8 cellular contexts compared by ENCODE assay signal in genomic region chr19:58346961-58347929, GRCh38. TPM values are rescaled to one million over a fixed set of nuclear protein-coding genes. Genes with fewer than 3 reads are reported as not detected.
DNase-seq lines count a peak whose midpoint lies in the region; ATAC-seq and TF ChIP-seq lines count a peak whose summit lies in the region.

No MANE protein-coding gene starts in this region.

- peak overlapping the region; percentile 95 for H3K4me3 Mint-ChIP-seq in activated CD8-positive, alpha-beta T cell treated with anti-CD3 and anti-CD28 coated beads, Interleukin-2, amount 10 ng/mL, durations not matched to agents 7 days and 5 days
- H3K4me3 Mint-ChIP-seq in effector memory CD8-positive, alpha-beta T cell = peak overlapping the region; percentile 90
- peak overlapping the region; percentile 90 for H3K4me3 Mint-ChIP-seq in mesothelial cell of epicardium

- H3K27me3 Mint-ChIP-seq in activated CD8-positive, alpha-beta T cell treated with anti-CD3 and anti-CD28 coated beads, Interleukin-2, amount 10 ng/mL, durations not matched to agents 7 days and 5 days (ENCODE audit: low read depth) = no peaks in the 10 kb centered on the region
- no peaks in the 10 kb centered on the region for H3K27me3 Mint-ChIP-seq in effector memory CD8-positive, alpha-beta T cell
- peaks cover 31% of the 10 kb centered on the region for H3K27me3 Mint-ChIP-seq in mesothelial cell of epicardium (ENCODE audit: low read depth)

- no peaks in the 10 kb centered on the region for H3K9me3 Mint-ChIP-seq in activated CD8-positive, alpha-beta T cell treated with anti-CD3 and anti-CD28 coated beads, Interleukin-2, amount 10 ng/mL, durations not matched to agents 7 days and 5 days (ENCODE audit: insufficient read depth)
- H3K9me3 Mint-ChIP-seq in effector memory CD8-positive, alpha-beta T cell = peaks cover 0 to 2% of the 10 kb centered on the region in 2 donors
- no peaks in the 10 kb centered on the region for H3K9me3 Mint-ChIP-seq in mesothelial cell of epicardium

- ATAC-seq in GM18873 (IDR thresholded peaks at IDR 0.05; ENCODE audit: low FRiP score, unreplicated experiment) = peak; percentile 70
- peak; percentile 90 for ATAC-seq in HG03108 (IDR thresholded peaks at IDR 0.05; ENCODE audit: unreplicated experiment)
- ATAC-seq in activated CD8-positive, alpha-beta T cell treated with anti-CD3 and anti-CD28 coated beads, Interleukin-2, amount 10 ng/mL, durations not matched to agents 7 days and 5 days = peak; percentile 93
- peak; percentile 88 for ATAC-seq in effector memory CD8-positive, alpha-beta T cell (replicated peaks)

- CTCF ChIA-PET in activated CD8-positive, alpha-beta T cell treated with anti-CD3 and anti-CD28 coated beads, Interleukin-2, amount 10 ng/mL, durations not matched to agents 7 days and 5 days (lab: Charles Lee) = interaction anchor here (0.6 to 2.4 kb wide), 7 partner anchors 9 to 172 kb away, joined by 3 to 13 read pairs (median 4); partner anchors contain the start of gene ZBTB45

- peak; percentile 96 for DNase-seq in AG08396 (ENCODE audit: low spot score)
- peak; percentile 62 for DNase-seq in NCI-H510A treated with DMSO at 0.1 percent for 48 hours (lab: John Stamatoyannopoulos, UW)
- peak; percentile 80 for DNase-seq in activated CD8-positive, alpha-beta T cell treated with anti-CD3 and anti-CD28 coated beads, Interleukin-2, amount 10 ng/mL, durations not matched to agents 7 days and 5 days
- DNase-seq in effector memory CD8-positive, alpha-beta T cell = peak; percentile 53 to 58 (median 55)
- DNase-seq in mesothelial cell of epicardium (ENCODE audit: low spot score in 2 of 2, unreplicated experiment in 2 of 2) = peak; percentile 56 to 79
- DNase-seq in stimulated activated CD8-positive, alpha-beta memory T cell treated with anti-CD3 and anti-CD28 coated beads, Interleukin-15, amount 100 ng/mL, for 48 hours (ENCODE audit: low read depth in 2 of 2) = peak; percentile 60 to 65

- POLR2A ChIA-PET in activated CD8-positive, alpha-beta T cell treated with anti-CD3 and anti-CD28 coated beads, Interleukin-2, amount 10 ng/mL, durations not matched to agents 7 days and 5 days (lab: Charles Lee) = interaction anchor here (0.6 to 3.4 kb wide), 13 partner anchors 9 to 197 kb away, joined by 3 to 25 read pairs (median 3); partner anchors contain the start of genes ERVK3-1, TRIM28, ZNF274 and ZNF497

- peaks cover 31% of the 10 kb centered on the region for H3K4me1 Mint-ChIP-seq in activated CD8-positive, alpha-beta T cell treated with anti-CD3 and anti-CD28 coated beads, Interleukin-2, amount 10 ng/mL, durations not matched to agents 7 days and 5 days (ENCODE audit: low read depth)
- H3K4me1 Mint-ChIP-seq in effector memory CD8-positive, alpha-beta T cell (ENCODE audit: low read depth in 2 of 2) = peaks cover 9 to 29% of the 10 kb centered on the region in 2 donors
- peaks cover 16% of the 10 kb centered on the region for H3K4me1 Mint-ChIP-seq in mesothelial cell of epicardium

- H3K36me3 Mint-ChIP-seq in activated CD8-positive, alpha-beta T cell treated with anti-CD3 and anti-CD28 coated beads, Interleukin-2, amount 10 ng/mL, durations not matched to agents 7 days and 5 days (ENCODE audit: low read depth) = peaks cover 33% of the 10 kb centered on the region
- H3K36me3 Mint-ChIP-seq in effector memory CD8-positive, alpha-beta T cell (ENCODE audit: insufficient read depth) = peaks cover 15% of the 10 kb centered on the region
- peaks cover 8% of the 10 kb centered on the region for H3K36me3 Mint-ChIP-seq in mesothelial cell of epicardium

- H3K27ac Mint-ChIP-seq in activated CD8-positive, alpha-beta T cell treated with anti-CD3 and anti-CD28 coated beads, Interleukin-2, amount 10 ng/mL, durations not matched to agents 7 days and 5 days = peak overlapping the region; percentile 87
- peak overlapping the region; percentile 89 to 90 for H3K27ac Mint-ChIP-seq in effector memory CD8-positive, alpha-beta T cell
- H3K27ac Mint-ChIP-seq in mesothelial cell of epicardium = peak overlapping the region; percentile 53

- TF ChIP-seq CTCF in mesothelial cell of epicardium (IDR thresholded peaks at IDR 0.05; ENCODE audit: unreplicated experiment) = no peak

RNA-seq across cellular contexts. Expression of gene A1BG, which starts 6.0 kb away (rescaled TPM):
- total RNA-seq in activated CD8-positive, alpha-beta T cell treated with anti-CD3 and anti-CD28 coated beads, Interleukin-2, amount 10 ng/mL, durations not matched to agents 7 days and 5 days = 10 to 100 TPM; 14.9 to 17.5 TPM
- 12.3 to 15.5 TPM (median 13.1 TPM) in 3 replicates for total RNA-seq in mesothelial cell of epicardium

RNA-seq across cellular contexts. Expression of gene ZNF497, which starts 15.3 kb away (rescaled TPM):
- total RNA-seq in activated CD8-positive, alpha-beta T cell treated with anti-CD3 and anti-CD28 coated beads, Interleukin-2, amount 10 ng/mL, durations not matched to agents 7 days and 5 days = 1 to 10 TPM; 1.5 to 1.7 TPM
- total RNA-seq in mesothelial cell of epicardium = 6.6 to 7.6 TPM (median 6.9 TPM) in 3 replicates

RNA-seq across cellular contexts. Expression of gene ZSCAN22, which starts 20.5 kb away (rescaled TPM):
- 1 to 10 TPM; 4.8 to 5.2 TPM for total RNA-seq in activated CD8-positive, alpha-beta T cell treated with anti-CD3 and anti-CD28 coated beads, Interleukin-2, amount 10 ng/mL, durations not matched to agents 7 days and 5 days
- 3.6 to 3.8 TPM (median 3.7 TPM) in 3 replicates for total RNA-seq in mesothelial cell of epicardium

RNA-seq across cellular contexts. Expression of gene ZNF837, which starts 33.6 kb away (rescaled TPM):
- total RNA-seq in activated CD8-positive, alpha-beta T cell treated with anti-CD3 and anti-CD28 coated beads, Interleukin-2, amount 10 ng/mL, durations not matched to agents 7 days and 5 days = 1 to 10 TPM; 1.3 to 1.5 TPM
- total RNA-seq in mesothelial cell of epicardium = 3.1 to 4.2 TPM (median 3.9 TPM) in 3 replicates

RNA-seq across cellular contexts. Expression of gene RPS5, which starts 39.8 kb away (rescaled TPM):
- 1,000 to 10,000 TPM; 1,111 to 1,173 TPM for total RNA-seq in activated CD8-positive, alpha-beta T cell treated with anti-CD3 and anti-CD28 coated beads, Interleukin-2, amount 10 ng/mL, durations not matched to agents 7 days and 5 days
- 985 to 1,018 TPM (median 1,016 TPM) in 3 replicates for total RNA-seq in mesothelial cell of epicardium

Comparison
In these comparisons a context has a peak if more than half of its experiments do, and no peak if none do; other contexts are left out.
1. Peak in every context shown above with its lines: DNase-seq and ATAC-seq.